ENCODE assay signal across 24 cellular contexts in genomic region chr17:18262641-18263040, GRCh38. TPM values are rescaled to one million over a fixed set of nuclear protein-coding genes. Genes with fewer than 3 reads are reported as not detected.
A peak's percentile ranks its signal among the peaks of the same experiment; 100 is the strongest.
DNase-seq lines count a peak whose midpoint lies in the region; ATAC-seq and TF ChIP-seq lines count a peak whose summit lies in the region.
"Had no signal": no experiment of that assay in that cellular context is flagged by ENCODE, and none has a peak within 500 bp of the region (broad histone marks: within the 10 kb centered on the region; RNA-seq: fewer than 3 reads in every experiment).

No MANE protein-coding gene starts in this region.

- WGBS in adrenal gland, 4 donors, result 63 to 76% (median 73%) methylated on average over 11 to 12 of the region's 12 CpGs
- WGBS in lung, 2 donors, result 86 to 91% methylated on average over 12 of the region's 12 CpGs
- 75 to 88% (median 77%) methylated on average over 9 to 12 of the region's 12 CpGs for WGBS in spleen, 5 donors

- H3K9me3 ChIP-seq in adrenal gland (replicated peaks in 1 of 3), result no peaks in the 10 kb centered on the region
- H3K9me3 ChIP-seq in lung (ENCODE audit: control insufficient read depth in 2 of 2, insufficient read depth in 1 of 2, low read length in 1 of 2), result no peaks in the 10 kb centered on the region
- H3K9me3 ChIP-seq in spleen, result no peaks in the 10 kb centered on the region
- H3K9me3 ChIP-seq: MG63, SJSA1 had no signal

- peaks cover 10% of the 10 kb centered on the region for H3K79me2 ChIP-seq in GM23338 (replicated peaks; ENCODE audit: insufficient read depth)

- H3K27ac ChIP-seq in GM23338 (ENCODE audit: low read depth), result no peak overlapping the region
- H3K27ac ChIP-seq in adrenal gland, result peak overlapping the region in 3 of 5 donors; percentile 92 to 96 (median 94)
- H3K27ac ChIP-seq in lung (ENCODE audit: low read depth in 1 of 2, low read length in 1 of 2), result peak overlapping the region; percentile 15 to 86
- H3K27ac ChIP-seq in spleen, result peak overlapping the region in 4 of 8 donors; percentile 7 to 98 (median 36)
- H3K27ac ChIP-seq: SJSA1 had no signal

- H3K4me3 ChIP-seq in GM23338 (no peak overlapping the region), adrenal gland (no peak overlapping the region), lung (no peak overlapping the region), spleen (peak overlapping the region in 1 of 8 donors; percentile 12)
- H3K4me3 ChIP-seq: hepatocyte, MG63, SJSA1 had no signal

- intact Hi-C loops in adrenal gland (cut with DNase I), result no loop called here
- intact Hi-C loops in spleen (cut with DNase I; ENCODE audit: low total_unique reads), result no loop called here

- H3K9me2 ChIP-seq in GM23338 (ENCODE audit: insufficient read depth), result no peaks in the 10 kb centered on the region

- peaks cover 4% of the 10 kb centered on the region for H3K27me3 Mint-ChIP-seq in GM23338 (ENCODE audit: insufficient read depth, low read depth, poor library complexity)
- H3K27me3 Mint-ChIP-seq: activated CD4-positive, alpha-beta memory T cell treated with anti-CD3 and anti-CD28 coated beads for 36 hours; IgD-negative memory B cell had no signal

- DNase-seq in GM23338 (ENCODE audit: low spot score) (no peak), adrenal gland (peak; percentile 57 to 88 (median 84)), lung (ENCODE audit: low spot score) (no peak), spleen (peak; percentile 88), nucleus accumbens (lab: John Stamatoyannopoulos, UW) (no peak), NK-92 (lab: John Stamatoyannopoulos, UW; ENCODE audit: unreplicated experiment) (no peak), SKM-1 treated with dmso at 0.1 percent for 144 hours (lab: John Stamatoyannopoulos, UW; ENCODE audit: unreplicated experiment) (no peak)
- DNase-seq: activated CD4-positive, alpha-beta memory T cell treated with anti-CD3 and anti-CD28 coated beads for 36 hours; activated naive CD4-positive, alpha-beta T cell; activated T-cell treated with anti-CD3 and anti-CD28 coated beads for 4 hours; amygdala; H9; mesendoderm; MG63; natural killer cell; NCI-H146; NCI-H2171 treated with DMSO at 0.1 percent for 48 hours; NCI-H69; retina had no signal

- no peaks in the 10 kb centered on the region for H3K9me3 Mint-ChIP-seq in GM23338
- H3K9me3 Mint-ChIP-seq: activated CD4-positive, alpha-beta memory T cell treated with anti-CD3 and anti-CD28 coated beads for 36 hours; H9; IgD-negative memory B cell; natural killer cell; WTC11 had no signal

- no peak overlapping the region for H2AFZ ChIP-seq in GM23338
- H2AFZ ChIP-seq: hepatocyte had no signal

- ATAC-seq in GM23338, result no peak
- ATAC-seq in lung (ENCODE audit: insufficient read depth, low FRiP score), result no peak
- no peak for ATAC-seq in GM21515 (IDR thresholded peaks at IDR 0.05; ENCODE audit: unreplicated experiment)
- ATAC-seq: natural killer cell, WTC11 had no signal

- no peak for TF ChIP-seq POLR2A in adrenal gland (IDR thresholded peaks at IDR 0.05)
- no peak for TF ChIP-seq POLR2A in spleen (IDR thresholded peaks at IDR 0.05)

- H4K20me1 ChIP-seq in GM23338 (replicated peaks; ENCODE audit: insufficient read depth), result no peaks in the 10 kb centered on the region

- no peak overlapping the region for H3K4me2 ChIP-seq in GM23338

- peaks cover 21% of the 10 kb centered on the region for H3K4me1 Mint-ChIP-seq in GM23338

- H3K27me3 ChIP-seq in GM23338 (ENCODE audit: insufficient read depth), result no peaks in the 10 kb centered on the region
- no peaks in the 10 kb centered on the region for H3K27me3 ChIP-seq in adrenal gland
- no peaks in the 10 kb centered on the region for H3K27me3 ChIP-seq in lung (ENCODE audit: control insufficient read depth, insufficient read depth)
- H3K27me3 ChIP-seq in spleen (replicated peaks in 1 of 7), result no peaks in the 10 kb centered on the region
- H3K27me3 ChIP-seq: hepatocyte, MG63, SJSA1 had no signal

- peaks cover 4% of the 10 kb centered on the region for H3K36me3 Mint-ChIP-seq in GM23338 (ENCODE audit: low read depth)
- H3K36me3 Mint-ChIP-seq: natural killer cell had no signal

- peaks cover 12% of the 10 kb centered on the region for H3F3A ChIP-seq in GM23338 (replicated peaks; ENCODE audit: low read depth)

- 0 out of 3 replicates have a peak overlapping the region, but pooled peaks have one; percentile 81 for H3K4me3 Mint-ChIP-seq in GM23338

- TF ChIP-seq CTCF in GM23338 (conservative IDR thresholded peaks at IDR 0.05; ENCODE audit: low read depth in 2 of 2), result no peak
- no peak for TF ChIP-seq CTCF in adrenal gland (IDR thresholded peaks at IDR 0.05)
- no peak for TF ChIP-seq CTCF in lung (IDR thresholded peaks at IDR 0.05; ENCODE audit: control extremely low read depth, extremely low read depth)
- no peak for TF ChIP-seq CTCF in spleen (IDR thresholded peaks at IDR 0.05 in 8 of 11, conservative IDR thresholded peaks at IDR 0.05 in 3 of 11)

- H3K36me3 ChIP-seq in GM23338 (ENCODE audit: insufficient read depth), result no peaks in the 10 kb centered on the region; the same call in 1 of the 2 replicates
- H3K36me3 ChIP-seq in adrenal gland (replicated peaks in 1 of 2), result peaks cover 0 to 31% of the 10 kb centered on the region in 2 donors
- H3K36me3 ChIP-seq in lung (ENCODE audit: control insufficient read depth in 2 of 2, insufficient read depth in 2 of 2, low read length in 2 of 2), result peaks cover 7 to 22% of the 10 kb centered on the region in 2 donors
- peaks cover 0 to 36% (median 29%) of the 10 kb centered on the region in 6 donors for H3K36me3 ChIP-seq in spleen
- H3K36me3 ChIP-seq: MG63 had no signal

- H3K4me1 ChIP-seq in GM23338 (ENCODE audit: insufficient read depth), result peaks cover 11% of the 10 kb centered on the region
- H3K4me1 ChIP-seq in adrenal gland (replicated peaks in 1 of 2), result peaks cover 26 to 36% of the 10 kb centered on the region in 2 donors
- peaks cover 8 to 14% of the 10 kb centered on the region in 2 donors for H3K4me1 ChIP-seq in lung (ENCODE audit: control insufficient read depth in 2 of 2, insufficient read depth in 2 of 2, low read length in 2 of 2)
- peaks cover 21 to 48% (median 39%) of the 10 kb centered on the region in 6 donors for H3K4me1 ChIP-seq in spleen

- H3K27ac Mint-ChIP-seq in GM23338, result no peak overlapping the region
- H3K27ac Mint-ChIP-seq: activated CD4-positive, alpha-beta memory T cell treated with anti-CD3 and anti-CD28 coated beads for 36 hours; H9; WTC11 had no signal

TF ChIP-seq in GM23338, 12 proteins besides CTCF, POLR2A, EP300 and RAD21 (continues in another document):
- no peak for TF ChIP-seq EZH2 (IDR thresholded peaks at IDR 0.05; ENCODE audit: low read depth, unreplicated experiment)
- no peak for TF ChIP-seq JUNB (IDR thresholded peaks at IDR 0.05; ENCODE audit: unreplicated experiment)

RNA-seq across cellular contexts. Expression of gene MIEF2, which starts 2.2 kb away (rescaled TPM):
- total RNA-seq in GM23338 (2014; rRNA removed; shearing (Covaris generic)), result 24.9 and 26.5 TPM in 2 replicates
- polyA plus RNA-seq in GM23338 (2016; fragmentation: Nextera tagmentation; extraction: Ambion mirVana) (4.9 and 8.2 TPM in 2 replicates), adrenal gland (10 to 100 TPM in 1 of 3 donors, 1 to 10 TPM in 2; 4.1 to 10.7 (median 9.5) TPM), lung (10 to 100 TPM in 1 of 2 donors, 1 to 10 TPM in 1; 7.3 to 10.8 TPM), spleen (1 to 10 TPM; 4.6 to 7.5 (median 4.8) TPM)
- total RNA-seq in adrenal gland (10 to 100 TPM; 18.3 to 46.6 (median 29.2) TPM), lung (10 to 100 TPM; 15.5 to 24.1 TPM), spleen (10 to 100 TPM in 6 of 7 donors, 1 to 10 TPM in 1; 8.5 to 24.8 (median 13.5) TPM)

RNA-seq across cellular contexts. Expression of gene FLII, which starts 4.1 kb away (rescaled TPM):
- 262 and 373 TPM in 2 replicates for total RNA-seq in GM23338 (2014; rRNA removed; shearing (Covaris generic))
- polyA plus RNA-seq in GM23338 (2016; fragmentation: Nextera tagmentation; extraction: Ambion mirVana) (173 and 175 TPM in 2 replicates), adrenal gland (100 to 1,000 TPM; 276 to 652 (median 461) TPM), lung (100 to 1,000 TPM; 234 to 298 TPM), spleen (100 to 1,000 TPM; 143 to 214 (median 211) TPM)
- total RNA-seq in adrenal gland (100 to 1,000 TPM; 172 to 331 (median 297) TPM), lung (100 to 1,000 TPM; 152 to 391 TPM), spleen (100 to 1,000 TPM; 272 to 346 (median 287) TPM)

RNA-seq across cellular contexts. Expression of gene LLGL1, which starts 37.2 kb away (rescaled TPM):
- total RNA-seq in GM23338 (2014; rRNA removed; shearing (Covaris generic)), result 118 and 129 TPM in 2 replicates
- 5.9 TPM in 2 replicates for polyA plus RNA-seq in GM23338 (2016; fragmentation: Nextera tagmentation; extraction: Ambion mirVana)
- 10 to 100 TPM; 21.8 to 65.1 (median 48.2) TPM for total RNA-seq in adrenal gland
- polyA plus RNA-seq in adrenal gland, result 10 to 100 TPM in 1 of 3 donors, 1 to 10 TPM in 2; 4.1 to 27.8 (median 8.9) TPM
- total RNA-seq in lung, result 10 to 100 TPM; 14.7 to 21.8 TPM
- polyA plus RNA-seq in lung, result 1 to 10 TPM; 7.1 to 9.5 TPM
- total RNA-seq in spleen, result 10 to 100 TPM; 10.7 to 23.4 (median 18.4) TPM
- polyA plus RNA-seq in spleen, result 10 to 100 TPM in 1 of 3 donors, 1 to 10 TPM in 2; 2.9 to 11.2 (median 3.4) TPM

RNA-seq across cellular contexts. Expression of gene TOP3A, which starts 52.2 kb away (rescaled TPM):
- total RNA-seq in GM23338 (2014; rRNA removed; shearing (Covaris generic)), result 60.2 and 76.7 TPM in 2 replicates
- 21.7 and 24.9 TPM in 2 replicates for polyA plus RNA-seq in GM23338 (2016; fragmentation: Nextera tagmentation; extraction: Ambion mirVana)
- total RNA-seq in adrenal gland, result 10 to 100 TPM; 20.4 to 59.6 (median 32.8) TPM
- polyA plus RNA-seq in adrenal gland, result 10 to 100 TPM; 17.8 to 33.0 (median 19.2) TPM
- 10 to 100 TPM; 36.5 to 41.4 TPM for total RNA-seq in lung
- 10 to 100 TPM; 14.6 to 17.0 TPM for polyA plus RNA-seq in lung
- 10 to 100 TPM; 42.0 to 60.1 (median 48.2) TPM for total RNA-seq in spleen
- polyA plus RNA-seq in spleen, result 10 to 100 TPM in 2 of 3 donors, 1 to 10 TPM in 1; 9.8 to 18.5 (median 12.7) TPM

RNA-seq across cellular contexts. Expression of gene SMCR8, which starts 52.5 kb away (rescaled TPM):
- 19.0 and 20.1 TPM in 2 replicates for total RNA-seq in GM23338 (2014; rRNA removed; shearing (Covaris generic))
- polyA plus RNA-seq in GM23338 (2016; fragmentation: Nextera tagmentation; extraction: Ambion mirVana), result 1.5 and 1.6 TPM in 2 replicates
- total RNA-seq in adrenal gland, result 10 to 100 TPM; 16.4 to 21.4 (median 18.5) TPM
- polyA plus RNA-seq in adrenal gland, result 10 to 100 TPM in 1 of 3 donors, 1 to 10 TPM in 2; 1.7 to 13.8 (median 4.6) TPM
- 10 to 100 TPM; 17.4 to 20.9 TPM for total RNA-seq in lung
- polyA plus RNA-seq in lung, result 10 to 100 TPM in 1 of 2 donors, 1 to 10 TPM in 1; 4.2 to 12.7 TPM
- 10 to 100 TPM; 25.8 to 38.0 (median 32.3) TPM for total RNA-seq in spleen
- 1 to 10 TPM; 3.9 to 9.2 (median 4.0) TPM for polyA plus RNA-seq in spleen

Comparison
In these comparisons a context has a peak if more than half of its experiments do, and no peak if none do; other contexts are left out.
1. DNase-seq: peak in adrenal gland (7 of 7) and spleen (single experiment); none in GM23338 (single experiment), lung (single experiment), nucleus accumbens (0 of 56), NK-92 (single experiment) and SKM-1 treated with dmso at 0.1 percent for 144 hours (single experiment).